ENCODE assay signal across 8 cellular contexts in the genomic region with DNA sequence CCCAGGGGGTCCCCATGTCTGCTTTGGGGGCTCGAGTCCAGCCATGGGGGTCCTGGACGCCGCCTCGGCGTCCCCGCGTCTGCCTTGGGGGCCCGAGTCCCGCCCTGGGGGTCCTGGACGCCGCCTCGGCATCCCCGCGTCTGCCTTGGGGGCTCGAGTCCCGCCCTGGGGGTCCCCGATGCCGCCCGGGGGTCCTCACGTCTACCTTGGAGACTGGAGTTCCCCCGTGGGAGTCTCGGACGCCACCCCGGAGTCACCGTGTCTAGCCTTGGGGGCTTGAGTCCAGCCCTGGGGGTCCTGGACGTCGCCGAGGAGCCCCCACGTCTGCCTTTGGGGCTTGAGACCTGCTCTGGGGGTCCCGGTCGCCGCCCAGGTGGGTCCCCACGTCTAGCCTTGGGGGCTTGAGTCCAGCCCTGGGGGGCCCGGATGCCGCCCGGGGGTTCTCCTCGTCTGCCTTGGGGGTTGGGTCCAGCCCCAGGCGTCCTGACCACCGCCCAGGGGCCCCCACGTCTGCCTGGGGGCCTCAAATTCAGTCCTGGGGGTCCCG. TPM values are rescaled to one million over a fixed set of nuclear protein-coding genes. Genes with fewer than 3 reads are reported as not detected.
DNase-seq lines count a peak whose midpoint lies in the region; ATAC-seq and TF ChIP-seq lines count a peak whose summit lies in the region.

No MANE protein-coding gene starts in this region.

- peak overlapping the region; percentile 87 to 99 (median 97) for H3K4me3 ChIP-seq in mammary epithelial cell (replicated peaks in 1 of 3; ENCODE audit: insufficient read depth in 1 of 3, low read depth in 2 of 3, low read length in 3 of 3)
- H3K4me3 ChIP-seq in transverse colon: peak overlapping the region; percentile 72 to 100 (median 88)

- H3K27ac ChIP-seq in mammary epithelial cell (ENCODE audit: insufficient read depth, low read depth, low read length) (peak overlapping the region; percentile 82), transverse colon (peak overlapping the region; percentile 84 to 100 (median 98))

- H3K27me3 ChIP-seq in mammary epithelial cell (ENCODE audit: insufficient read depth, low read length) (peaks cover 2% of the 10 kb centered on the region), transverse colon (no peaks in the 10 kb centered on the region)

- BruUV-seq in mammary epithelial cell (replicated peaks; lab: Mats Ljungman, UMichigan): no TSS peak

- intact Hi-C loops in mammary epithelial cell (cut with micrococcal nuclease): loop anchor here (5.0 to 10.0 kb wide), 2 partner anchors 37 to 835 kb away; a partner anchor contains a TSS
- intact Hi-C loops in transverse colon (cut with DNase I; ENCODE audit: low total_unique reads): no loop called here

- no peaks in the 10 kb centered on the region for H3K9me3 ChIP-seq in mammary epithelial cell (replicated peaks; ENCODE audit: insufficient read depth, low read length)
- no peaks in the 10 kb centered on the region for H3K9me3 ChIP-seq in transverse colon

- peaks cover 32% of the 10 kb centered on the region for H3K79me2 ChIP-seq in mammary epithelial cell (ENCODE audit: insufficient read depth, low read length)

- peak overlapping the region; percentile 79 for H3K4me3 Mint-ChIP-seq in memory B cell

- peaks cover 2% of the 10 kb centered on the region for H3K9me3 Mint-ChIP-seq in memory B cell

- CTCF ChIA-PET in mammary epithelial cell (lab: Charles Lee; ENCODE audit: low non-redundant PET): no interaction called here

- H3K27ac Mint-ChIP-seq in memory B cell: no peak overlapping the region

- H3K4me1 ChIP-seq in mammary epithelial cell (ENCODE audit: insufficient read depth, low read length) (peaks cover 12% of the 10 kb centered on the region), transverse colon (peaks cover 9 to 28% (median 20%) of the 10 kb centered on the region in 4 donors)

- H2AFZ ChIP-seq in mammary epithelial cell (ENCODE audit: low read depth, low read length): peak overlapping the region; percentile 81

- no peak for TF ChIP-seq CTCF in mammary epithelial cell (conservative IDR thresholded peaks at IDR 0.05 in 1 of 2, IDR thresholded peaks at IDR 0.05 in 1 of 2; ENCODE audit: extremely low read depth in 1 of 2, insufficient read depth in 1 of 2, low read depth in 1 of 2, low read length in 2 of 2)
- TF ChIP-seq CTCF in transverse colon (IDR thresholded peaks at IDR 0.05): no peak

- ATAC-seq in memory B cell (ENCODE audit: low read depth): no peak

- no peak for TF ChIP-seq EP300 in transverse colon (IDR thresholded peaks at IDR 0.05; ENCODE audit: low read depth)

- no peaks in the 10 kb centered on the region for H4K20me1 ChIP-seq in mammary epithelial cell (ENCODE audit: insufficient read depth, low read length)

- H3K36me3 Mint-ChIP-seq in memory B cell: peaks cover 3% of the 10 kb centered on the region

- H3K4me2 ChIP-seq in mammary epithelial cell (ENCODE audit: insufficient read depth, low read depth, low read length): peak overlapping the region; percentile 99

- H3K4me1 Mint-ChIP-seq in memory B cell: peaks cover 24% of the 10 kb centered on the region

- DNase-seq in activated CD8-positive, alpha-beta memory T cell treated with anti-CD3 and anti-CD28 coated beads for 24 hours: peak; percentile 77
- no peak for DNase-seq in activated CD8-positive, alpha-beta memory T cell treated with anti-CD3 and anti-CD28 coated beads, Interleukin-2, amount 50 U/mL, for 48 hours
- DNase-seq in mammary epithelial cell (no peak), memory B cell (ENCODE audit: low spot score in 2 of 2) (peak in 1 of 2 donors; percentile 57), transverse colon (peak; percentile 35), NCI-H2107 (lab: John Stamatoyannopoulos, UW) (no peak), nucleus accumbens (lab: John Stamatoyannopoulos, UW) (no peak), iPS-NIHi7 (ENCODE audit: extremely low spot score) (no peak)

- in situ Hi-C loops in mammary epithelial cell (cut with MboI; ENCODE audit: low sequenced_read_pairs in 2 of 2): no loop called here
- in situ Hi-C loops in transverse colon (cut with MboI; ENCODE audit: low pct_ligation_motif_present in 1 of 4, low pct_unique_long_range_greater_than_20kb in 1 of 4, low sequenced_read_pairs in 3 of 4): no loop called here

- TF ChIP-seq POLR2A in transverse colon (IDR thresholded peaks at IDR 0.05): no peak

- peaks cover 5% of the 10 kb centered on the region for H3K27me3 Mint-ChIP-seq in memory B cell

- WGBS in mammary epithelial cell (ENCODE audit: low coverage, missing lambda C conversion rate): 0% methylated on average over 2 of the region's 41 CpGs
- WGBS in transverse colon (ENCODE audit: low coverage in 1 of 2), 2 donors: 0% methylated on average over 24 of the region's 41 CpGs; no CpG with 5 or more reads in 1 of the 2 donors

- H3K9ac ChIP-seq in mammary epithelial cell (ENCODE audit: insufficient read depth, low read length): peak overlapping the region; percentile 90

- no peaks in the 10 kb centered on the region for H3K36me3 ChIP-seq in mammary epithelial cell (ENCODE audit: insufficient read depth, low read length)
- H3K36me3 ChIP-seq in transverse colon: peaks cover 0 to 5% (median 2%) of the 10 kb centered on the region in 4 donors

- dilution Hi-C loops in mammary epithelial cell (cut with HindIII; ENCODE audit: low sequenced_read_pairs): no loop called here

RNA-seq across cellular contexts. Expression of a gene that starts 1.1 kb away (rescaled TPM):
- total RNA-seq in mammary epithelial cell: 10 to 100 TPM; 28.0 to 46.7 TPM
- 30.4 TPM for polyA plus RNA-seq in mammary epithelial cell
- 16.0 TPM for polyA minus RNA-seq in mammary epithelial cell
- 10 to 100 TPM; 30.6 to 60.2 (median 36.0) TPM for total RNA-seq in transverse colon

RNA-seq across cellular contexts. Expression of a gene that starts 38.5 kb away (rescaled TPM):
- total RNA-seq in mammary epithelial cell (1 to 10 TPM; 4.3 to 9.8 TPM), transverse colon (10 to 100 TPM in 3 of 4 donors, 1 to 10 TPM in 1; 3.8 to 21.3 (median 13.8) TPM)
- 6.6 TPM for polyA plus RNA-seq in mammary epithelial cell
- 20.4 TPM for polyA minus RNA-seq in mammary epithelial cell

Comparison
In these comparisons a context has a peak if more than half of its experiments do, and no peak if none do; other contexts are left out.
1. DNase-seq: peak in activated CD8-positive, alpha-beta memory T cell treated with anti-CD3 and anti-CD28 coated beads for 24 hours (single experiment) and transverse colon (single experiment); none in activated CD8-positive, alpha-beta memory T cell treated with anti-CD3 and anti-CD28 coated beads, Interleukin-2, amount 50 U/mL, for 48 hours (single experiment), mammary epithelial cell (single experiment), NCI-H2107 (single experiment), nucleus accumbens (0 of 56) and iPS-NIHi7 (single experiment).